ENCODE assay signal across 1 cellular context in the genomic region with DNA sequence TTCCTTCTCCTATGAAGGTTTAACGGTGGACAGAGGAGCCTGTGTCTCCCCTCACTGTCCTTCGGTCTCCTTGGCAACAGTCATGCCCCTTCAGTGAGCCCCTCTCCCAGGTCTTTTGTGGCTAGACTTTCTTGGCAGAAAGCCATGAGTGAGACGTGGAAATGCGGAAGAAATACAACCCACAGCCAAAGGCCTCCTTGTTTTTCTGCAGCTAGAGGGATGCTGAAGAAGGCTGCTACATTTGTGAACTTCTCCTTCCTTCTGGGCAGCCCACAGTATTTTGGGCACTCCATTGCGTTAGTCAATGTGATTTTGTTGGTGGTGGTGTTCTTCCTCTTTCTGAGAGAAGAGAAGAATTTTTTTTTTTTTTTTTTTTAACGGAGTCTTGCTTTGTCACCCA.
TF ChIP-seq lines count a peak whose summit lies in the region.

No MANE protein-coding gene starts in this region.

TF ChIP-seq in H1, 55 proteins besides CTCF, POLR2A, EP300 and RAD21 (continued from another document):
- TF ChIP-seq, protein P1, sequence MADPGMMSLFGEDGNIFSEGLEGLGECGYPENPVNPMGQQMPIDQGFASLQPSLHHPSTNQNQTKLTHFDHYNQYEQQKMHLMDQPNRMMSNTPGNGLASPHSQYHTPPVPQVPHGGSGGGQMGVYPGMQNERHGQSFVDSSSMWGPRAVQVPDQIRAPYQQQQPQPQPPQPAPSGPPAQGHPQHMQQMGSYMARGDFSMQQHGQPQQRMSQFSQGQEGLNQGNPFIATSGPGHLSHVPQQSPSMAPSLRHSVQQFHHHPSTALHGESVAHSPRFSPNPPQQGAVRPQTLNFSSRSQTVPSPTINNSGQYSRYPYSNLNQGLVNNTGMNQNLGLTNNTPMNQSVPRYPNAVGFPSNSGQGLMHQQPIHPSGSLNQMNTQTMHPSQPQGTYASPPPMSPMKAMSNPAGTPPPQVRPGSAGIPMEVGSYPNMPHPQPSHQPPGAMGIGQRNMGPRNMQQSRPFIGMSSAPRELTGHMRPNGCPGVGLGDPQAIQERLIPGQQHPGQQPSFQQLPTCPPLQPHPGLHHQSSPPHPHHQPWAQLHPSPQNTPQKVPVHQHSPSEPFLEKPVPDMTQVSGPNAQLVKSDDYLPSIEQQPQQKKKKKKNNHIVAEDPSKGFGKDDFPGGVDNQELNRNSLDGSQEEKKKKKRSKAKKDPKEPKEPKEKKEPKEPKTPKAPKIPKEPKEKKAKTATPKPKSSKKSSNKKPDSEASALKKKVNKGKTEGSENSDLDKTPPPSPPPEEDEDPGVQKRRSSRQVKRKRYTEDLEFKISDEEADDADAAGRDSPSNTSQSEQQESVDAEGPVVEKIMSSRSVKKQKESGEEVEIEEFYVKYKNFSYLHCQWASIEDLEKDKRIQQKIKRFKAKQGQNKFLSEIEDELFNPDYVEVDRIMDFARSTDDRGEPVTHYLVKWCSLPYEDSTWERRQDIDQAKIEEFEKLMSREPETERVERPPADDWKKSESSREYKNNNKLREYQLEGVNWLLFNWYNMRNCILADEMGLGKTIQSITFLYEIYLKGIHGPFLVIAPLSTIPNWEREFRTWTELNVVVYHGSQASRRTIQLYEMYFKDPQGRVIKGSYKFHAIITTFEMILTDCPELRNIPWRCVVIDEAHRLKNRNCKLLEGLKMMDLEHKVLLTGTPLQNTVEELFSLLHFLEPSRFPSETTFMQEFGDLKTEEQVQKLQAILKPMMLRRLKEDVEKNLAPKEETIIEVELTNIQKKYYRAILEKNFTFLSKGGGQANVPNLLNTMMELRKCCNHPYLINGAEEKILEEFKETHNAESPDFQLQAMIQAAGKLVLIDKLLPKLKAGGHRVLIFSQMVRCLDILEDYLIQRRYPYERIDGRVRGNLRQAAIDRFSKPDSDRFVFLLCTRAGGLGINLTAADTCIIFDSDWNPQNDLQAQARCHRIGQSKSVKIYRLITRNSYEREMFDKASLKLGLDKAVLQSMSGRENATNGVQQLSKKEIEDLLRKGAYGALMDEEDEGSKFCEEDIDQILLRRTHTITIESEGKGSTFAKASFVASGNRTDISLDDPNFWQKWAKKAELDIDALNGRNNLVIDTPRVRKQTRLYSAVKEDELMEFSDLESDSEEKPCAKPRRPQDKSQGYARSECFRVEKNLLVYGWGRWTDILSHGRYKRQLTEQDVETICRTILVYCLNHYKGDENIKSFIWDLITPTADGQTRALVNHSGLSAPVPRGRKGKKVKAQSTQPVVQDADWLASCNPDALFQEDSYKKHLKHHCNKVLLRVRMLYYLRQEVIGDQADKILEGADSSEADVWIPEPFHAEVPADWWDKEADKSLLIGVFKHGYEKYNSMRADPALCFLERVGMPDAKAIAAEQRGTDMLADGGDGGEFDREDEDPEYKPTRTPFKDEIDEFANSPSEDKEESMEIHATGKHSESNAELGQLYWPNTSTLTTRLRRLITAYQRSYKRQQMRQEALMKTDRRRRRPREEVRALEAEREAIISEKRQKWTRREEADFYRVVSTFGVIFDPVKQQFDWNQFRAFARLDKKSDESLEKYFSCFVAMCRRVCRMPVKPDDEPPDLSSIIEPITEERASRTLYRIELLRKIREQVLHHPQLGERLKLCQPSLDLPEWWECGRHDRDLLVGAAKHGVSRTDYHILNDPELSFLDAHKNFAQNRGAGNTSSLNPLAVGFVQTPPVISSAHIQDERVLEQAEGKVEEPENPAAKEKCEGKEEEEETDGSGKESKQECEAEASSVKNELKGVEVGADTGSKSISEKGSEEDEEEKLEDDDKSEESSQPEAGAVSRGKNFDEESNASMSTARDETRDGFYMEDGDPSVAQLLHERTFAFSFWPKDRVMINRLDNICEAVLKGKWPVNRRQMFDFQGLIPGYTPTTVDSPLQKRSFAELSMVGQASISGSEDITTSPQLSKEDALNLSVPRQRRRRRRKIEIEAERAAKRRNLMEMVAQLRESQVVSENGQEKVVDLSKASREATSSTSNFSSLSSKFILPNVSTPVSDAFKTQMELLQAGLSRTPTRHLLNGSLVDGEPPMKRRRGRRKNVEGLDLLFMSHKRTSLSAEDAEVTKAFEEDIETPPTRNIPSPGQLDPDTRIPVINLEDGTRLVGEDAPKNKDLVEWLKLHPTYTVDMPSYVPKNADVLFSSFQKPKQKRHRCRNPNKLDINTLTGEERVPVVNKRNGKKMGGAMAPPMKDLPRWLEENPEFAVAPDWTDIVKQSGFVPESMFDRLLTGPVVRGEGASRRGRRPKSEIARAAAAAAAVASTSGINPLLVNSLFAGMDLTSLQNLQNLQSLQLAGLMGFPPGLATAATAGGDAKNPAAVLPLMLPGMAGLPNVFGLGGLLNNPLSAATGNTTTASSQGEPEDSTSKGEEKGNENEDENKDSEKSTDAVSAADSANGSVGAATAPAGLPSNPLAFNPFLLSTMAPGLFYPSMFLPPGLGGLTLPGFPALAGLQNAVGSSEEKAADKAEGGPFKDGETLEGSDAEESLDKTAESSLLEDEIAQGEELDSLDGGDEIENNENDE (IDR thresholded peaks at IDR 0.05; ENCODE audit: insufficient replicate concordance, low read length), result no peak
- TF ChIP-seq TCF12 (IDR thresholded peaks at IDR 0.05; ENCODE audit: low read depth, low read length) (no peak), FOSL1 (IDR thresholded peaks at IDR 0.05; ENCODE audit: insufficient read depth, low read depth, low read length) (no peak), RFX5 (IDR thresholded peaks at IDR 0.05; ENCODE audit: borderline replicate concordance, low read depth, low read length) (no peak), CEBPB (IDR thresholded peaks at IDR 0.05; ENCODE audit: low read depth, low read length) (no peak), CHD1 (IDR thresholded peaks at IDR 0.05; ENCODE audit: low read depth, low read length) (no peak), GTF2F1 (IDR thresholded peaks at IDR 0.05; ENCODE audit: borderline replicate concordance, low read depth, low read length) (no peak)
